In the genomic region with DNA sequence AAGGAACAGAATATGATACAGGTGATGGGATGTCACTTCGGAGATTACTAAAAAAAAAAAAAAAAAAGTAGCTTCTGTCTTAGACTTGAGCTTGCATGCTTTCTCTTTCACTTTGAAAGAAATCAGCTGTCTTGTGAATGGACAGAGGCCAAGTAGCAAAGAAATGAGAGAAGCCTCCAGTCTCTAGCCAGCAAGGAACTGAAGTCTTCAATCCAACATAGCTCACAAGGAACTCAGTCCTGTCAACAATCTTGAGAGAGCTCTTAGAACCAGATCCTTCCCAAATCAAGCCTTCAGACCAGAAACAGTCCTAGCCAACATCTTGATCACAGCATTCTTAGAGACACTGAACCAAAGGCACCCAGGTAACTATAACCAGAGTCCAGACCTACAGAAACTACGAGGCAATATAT, we compare ENCODE assay signal across 1 cellular context.
TF ChIP-seq lines count a peak whose summit lies in the region.

No MANE protein-coding gene starts in this region.

TF ChIP-seq in WTC11, 78 proteins besides CTCF, POLR2A, EP300 and RAD21 (continued from another document):
- TF ChIP-seq GRHL2 (CRISPR knock-in tag; IDR thresholded peaks at IDR 0.05; ENCODE audit: insufficient replicate concordance, severe bottlenecking) (no peak), ESRRA (CRISPR knock-in tag; IDR thresholded peaks at IDR 0.05; ENCODE audit: borderline replicate concordance) (no peak), GTF2I (CRISPR knock-in tag; conservative IDR thresholded peaks at IDR 0.05) (no peak), CBFB (CRISPR knock-in tag; IDR thresholded peaks at IDR 0.05; ENCODE audit: low read depth) (no peak), SOX15 (CRISPR knock-in tag; IDR thresholded peaks at IDR 0.05) (no peak), FOXJ3 (CRISPR knock-in tag; IDR thresholded peaks at IDR 0.05; ENCODE audit: borderline replicate concordance) (no peak), ZNF317 (CRISPR knock-in tag; IDR thresholded peaks at IDR 0.05; ENCODE audit: borderline replicate concordance, low read depth) (no peak), SMAD3 (CRISPR knock-in tag; IDR thresholded peaks at IDR 0.05; ENCODE audit: borderline replicate concordance) (no peak), RELA (CRISPR knock-in tag; IDR thresholded peaks at IDR 0.05; ENCODE audit: borderline replicate concordance) (no peak)
- TF ChIP-seq, protein P1, sequence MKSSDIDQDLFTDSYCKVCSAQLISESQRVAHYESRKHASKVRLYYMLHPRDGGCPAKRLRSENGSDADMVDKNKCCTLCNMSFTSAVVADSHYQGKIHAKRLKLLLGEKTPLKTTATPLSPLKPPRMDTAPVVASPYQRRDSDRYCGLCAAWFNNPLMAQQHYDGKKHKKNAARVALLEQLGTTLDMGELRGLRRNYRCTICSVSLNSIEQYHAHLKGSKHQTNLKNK (CRISPR knock-in tag; IDR thresholded peaks at IDR 0.05), result no peak
